In genomic region chr19:10473192-10473591, GRCh38 we compare ENCODE assay signal across 31 cellular contexts. TPM values are rescaled to one million over a fixed set of nuclear protein-coding genes. Genes with fewer than 3 reads are reported as not detected.
"Had no signal": no experiment of that assay in that cellular context is flagged by ENCODE, and none has a peak within 500 bp of the region (broad histone marks: within the 10 kb centered on the region; RNA-seq: fewer than 3 reads in every experiment).

No MANE protein-coding gene starts in this region.

- H3K27me3 Mint-ChIP-seq: effector memory CD8-positive, alpha-beta T cell had no signal

- H3K4me2 ChIP-seq: neural progenitor cell had no signal

- H3K27ac Mint-ChIP-seq: effector memory CD8-positive, alpha-beta T cell; immature natural killer cell; memory B cell; mesothelial cell of epicardium; naive B cell; nephron; neural progenitor cell; stimulated activated memory B cell treated with anti-CD40 and anti-IgM and Interleukin-4, amounts not matched to agents 10 μg/mL and 1 μg/mL and 100 μg/mL, for 72 hours; type B pancreatic cell had no signal

- H3K9ac ChIP-seq: neural progenitor cell had no signal

- DNase-seq: cerebellar nuclear complex; cortex of kidney; effector memory CD8-positive, alpha-beta T cell; erythroblast; esophagus squamous epithelium; foreskin keratinocyte; hypothalamus; immature natural killer cell; islet precursor cell; kidney glomerular epithelial cell; mucosa of descending colon; naive B cell; stimulated activated CD4-positive, alpha-beta T cell treated with anti-CD3 and anti-CD28 coated beads, Interleukin-2, amount 100 ng/mL, for 24 hours; stimulated activated CD4-positive, alpha-beta T cell treated with anti-CD3 and anti-CD28 coated beads, Interleukin-4, amount 100 ng/mL, for 24 hours; stimulated activated naive CD8-positive, alpha-beta T cell treated with anti-CD3 and anti-CD28 coated beads, Interleukin-15, Interleukin-2, amounts not matched to agents 100 U/mL and 50 U/mL, for 24 hours; substantia nigra; testis; tibial artery had no signal

- H3K4me3 ChIP-seq: esophagus squamous epithelium, gastroesophageal sphincter, lung, mucosa of descending colon, neural progenitor cell, prostate gland, right atrium auricular region, testis, tibial artery had no signal

- H3K27me3 ChIP-seq: esophagus squamous epithelium, foreskin keratinocyte, right atrium auricular region, testis, tibial artery had no signal

- FAIRE-seq: endometrium had no signal

- H3K9me3 Mint-ChIP-seq: effector memory CD8-positive, alpha-beta T cell; immature natural killer cell; memory B cell; mesothelial cell of epicardium; naive B cell; nephron; neural progenitor cell; stimulated activated memory B cell treated with anti-CD40 and anti-IgM and Interleukin-4, amounts not matched to agents 10 μg/mL and 1 μg/mL and 100 μg/mL, for 72 hours; type B pancreatic cell had no signal

- H3K9me3 ChIP-seq: esophagus squamous epithelium, gastroesophageal sphincter, mucosa of descending colon, prostate gland, right atrium auricular region, testis, tibial artery had no signal

- H3K4me1 ChIP-seq: esophagus squamous epithelium, foreskin keratinocyte, prostate gland, right atrium auricular region, testis had no signal

- H3K36me3 ChIP-seq: esophagus squamous epithelium, neural progenitor cell, prostate gland, right atrium auricular region, tibial artery had no signal

- H3K4me3 Mint-ChIP-seq: effector memory CD8-positive, alpha-beta T cell; immature natural killer cell; memory B cell; mesothelial cell of epicardium; naive B cell; nephron; neural progenitor cell; stimulated activated memory B cell treated with anti-CD40 and anti-IgM and Interleukin-4, amounts not matched to agents 10 μg/mL and 1 μg/mL and 100 μg/mL, for 72 hours; type B pancreatic cell had no signal

- H2AFZ ChIP-seq: neural progenitor cell had no signal

- H3K36me3 Mint-ChIP-seq: immature natural killer cell, memory B cell, mesothelial cell of epicardium, naive B cell, neural progenitor cell, type B pancreatic cell had no signal

- ATAC-seq: effector memory CD8-positive, alpha-beta T cell; foreskin keratinocyte; gastroesophageal sphincter; mucosa of descending colon; sciatic nerve; stimulated activated memory B cell treated with anti-CD40 and anti-IgM and Interleukin-4, amounts not matched to agents 10 μg/mL and 1 μg/mL and 100 μg/mL, for 72 hours; stimulated activated naive CD8-positive, alpha-beta T cell treated with anti-CD3 and anti-CD28 coated beads, Interleukin-15, Interleukin-2, amounts not matched to agents 100 U/mL and 50 U/mL, for 24 hours had no signal

- H3K4me1 Mint-ChIP-seq: memory B cell; mesothelial cell of epicardium; nephron; stimulated activated memory B cell treated with anti-CD40 and anti-IgM and Interleukin-4, amounts not matched to agents 10 μg/mL and 1 μg/mL and 100 μg/mL, for 72 hours had no signal

- H3K27ac ChIP-seq: esophagus squamous epithelium, foreskin keratinocyte, gastroesophageal sphincter, neural progenitor cell, prostate gland, right atrium auricular region, testis, tibial artery had no signal

RNA-seq across cellular contexts. Expression of gene S1PR5, which starts 44.1 kb away (rescaled TPM):
- total RNA-seq: dermis microvascular lymphatic vessel endothelial cell had no signal
